In genomic region chr12:5433081-5433839, GRCh38 we compare ENCODE assay signal across 8 cellular contexts. TPM values are rescaled to one million over a fixed set of nuclear protein-coding genes. Genes with fewer than 3 reads are reported as not detected.
DNase-seq lines count a peak whose midpoint lies in the region; ATAC-seq and TF ChIP-seq lines count a peak whose summit lies in the region.
"Had no signal": no experiment of that assay in that cellular context is flagged by ENCODE, and none has a peak within 500 bp of the region (broad histone marks: within the 10 kb centered on the region; RNA-seq: fewer than 3 reads in every experiment).

No MANE protein-coding gene starts in this region.

- DNase-seq in brain microvascular endothelial cell (no peak), left colon (no peak), posterior cingulate gyrus (no peak), substantia nigra (lab: John Stamatoyannopoulos, UW) (no peak)
- no peak for DNase-seq in stimulated activated CD8-positive, alpha-beta memory T cell treated with anti-CD3 and anti-CD28 coated beads, Interleukin-4, amount 100 ng/mL, for 48 hours

- H3K27me3 ChIP-seq in HUES64 (ENCODE audit: insufficient read depth, low read length) (peaks cover 89% of the 10 kb centered on the region), brain microvascular endothelial cell (replicated peaks) (peaks cover 66% of the 10 kb centered on the region), stomach smooth muscle (ENCODE audit: control insufficient read depth in 1 of 2, insufficient read depth in 2 of 2, low read length in 2 of 2) (peaks cover 46 to 52% of the 10 kb centered on the region in 2 donors)

- H3K9ac ChIP-seq in HUES64 (ENCODE audit: low read depth, low read length), result no peak overlapping the region
- no peak overlapping the region for H3K9ac ChIP-seq in stomach smooth muscle (ENCODE audit: low read length in 2 of 2)

- H3K9me3 ChIP-seq in HUES64 (ENCODE audit: insufficient read depth, low read depth, low read length) (no peaks in the 10 kb centered on the region), stomach smooth muscle (ENCODE audit: control insufficient read depth in 2 of 2, low read length in 2 of 2) (peaks cover 1 to 4% of the 10 kb centered on the region in 2 donors)

- under 1% methylated on average over 59 of the region's 59 CpGs for WGBS in HUES64

- intact Hi-C loops in left colon (cut with DNase I, micrococcal nuclease) (no loop called here), posterior cingulate gyrus (cut with DNase I) (no loop called here)

- peak; percentile 14 for ATAC-seq in left colon
- ATAC-seq: HCT116 had no signal

- no peaks in the 10 kb centered on the region for H3K36me3 ChIP-seq in HUES64 (ENCODE audit: insufficient read depth, low read length)
- no peaks in the 10 kb centered on the region for H3K36me3 ChIP-seq in brain microvascular endothelial cell (replicated peaks)
- H3K36me3 ChIP-seq in stomach smooth muscle (ENCODE audit: control insufficient read depth in 2 of 2, insufficient read depth in 2 of 2, low read length in 2 of 2), result no peaks in the 10 kb centered on the region

- H3K4me1 ChIP-seq in HUES64 (ENCODE audit: insufficient read depth, low read length) (peaks cover 23% of the 10 kb centered on the region), stomach smooth muscle (ENCODE audit: control insufficient read depth, insufficient read depth, low read length) (peaks cover 32% of the 10 kb centered on the region)

- peak; percentile 1 for TF ChIP-seq CTCF in brain microvascular endothelial cell (IDR thresholded peaks at IDR 0.05; ENCODE audit: low read depth, low read length, missing control alignments)

- H3K27ac ChIP-seq in HUES64 (ENCODE audit: low read depth, low read length) (no peak overlapping the region), brain microvascular endothelial cell (no peak overlapping the region), stomach smooth muscle (ENCODE audit: low read length) (no peak overlapping the region), substantia nigra (ENCODE audit: low read depth, low read length, poor library complexity, severe bottlenecking) (no peak overlapping the region)

- in situ Hi-C loops in brain microvascular endothelial cell (cut with HindIII; ENCODE audit: low pct_ligation_motif_present, low sequenced_read_pairs), result no loop called here

- H3K4me3 ChIP-seq in HUES64 (ENCODE audit: low read length) (peak overlapping the region; percentile 64), brain microvascular endothelial cell (ENCODE audit: low read depth, low read length) (peak overlapping the region; percentile 3), stomach smooth muscle (ENCODE audit: low read length in 2 of 2) (peak overlapping the region; percentile 65 to 72)

RNA-seq across cellular contexts. Expression of gene NTF3, which starts 1.4 kb away (rescaled TPM):
- 1.8 TPM for polyA plus RNA-seq in HUES64 (2013, experiment 1 of 2)
- 1.8 TPM for polyA plus RNA-seq in HUES64 (2013, experiment 2 of 2)
- under 1 TPM; 0.40 to 0.59 TPM for total RNA-seq in left colon

Comparison
In these comparisons a context has a peak if more than half of its experiments do, and no peak if none do; other contexts are left out.
1. H3K4me3 ChIP-seq: peak in every context shown above with its lines; median percentile 68 in stomach smooth muscle; 64 in HUES64; 3 in brain microvascular endothelial cell.